Comparison of ENCODE assay signal across 8 cellular contexts in genomic region chr17:58344047-58344790, GRCh38. TPM values are rescaled to one million over a fixed set of nuclear protein-coding genes. Genes with fewer than 3 reads are reported as not detected.
DNase-seq lines count a peak whose midpoint lies in the region; ATAC-seq and TF ChIP-seq lines count a peak whose summit lies in the region.

No MANE protein-coding gene starts in this region.

- H3K27me3 Mint-ChIP-seq in effector memory CD8-positive, alpha-beta T cell = no peaks in the 10 kb centered on the region

- H3K36me3 Mint-ChIP-seq in effector memory CD8-positive, alpha-beta T cell (ENCODE audit: insufficient read depth) = peaks cover 77% of the 10 kb centered on the region

- TF ChIP-seq CTCF in heart left ventricle (IDR thresholded peaks at IDR 0.05) = no peak
- TF ChIP-seq CTCF in right atrium auricular region (IDR thresholded peaks at IDR 0.05) = no peak

- DNase-seq in heart left ventricle (no peak), right atrium auricular region (ENCODE audit: low spot score) (no peak), NCI-H748 (lab: John Stamatoyannopoulos, UW; ENCODE audit: unreplicated experiment) (no peak), SHP77 treated with DMSO at 0.1 percent for 48 hours (lab: John Stamatoyannopoulos, UW) (no peak)
- DNase-seq in activated CD4-positive, CD25-positive, alpha-beta regulatory T cell (lab: John Stamatoyannopoulos, UW) = peak; percentile 51 to 64 (median 59)
- peak; percentile 84 for DNase-seq in effector memory CD8-positive, alpha-beta T cell
- peak; percentile 77 to 89 (median 85) for DNase-seq in stimulated activated CD4-positive, alpha-beta T cell treated with anti-CD3 and anti-CD28 coated beads, TNF-alpha, amount 100 ng/mL, for 24 hours (ENCODE audit: low read depth in 3 of 3)

- H3K27ac ChIP-seq in heart left ventricle = peak overlapping the region in 2 of 12 donors; percentile 2 to 100
- H3K27ac ChIP-seq in right atrium auricular region = no peak overlapping the region

- H3K4me1 ChIP-seq in heart left ventricle (peaks cover 0 to 88% (median 0%) of the 10 kb centered on the region in 12 donors), right atrium auricular region (no peaks in the 10 kb centered on the region)

- peaks cover 58 to 82% of the 10 kb centered on the region in 2 donors for H3K4me1 Mint-ChIP-seq in effector memory CD8-positive, alpha-beta T cell (ENCODE audit: low read depth in 2 of 2)

- H3K27ac Mint-ChIP-seq in effector memory CD8-positive, alpha-beta T cell = peak overlapping the region; percentile 95 to 98

- H3K27me3 ChIP-seq in heart left ventricle = peaks cover 0 to 1% (median 0%) of the 10 kb centered on the region in 9 donors
- no peaks in the 10 kb centered on the region for H3K27me3 ChIP-seq in right atrium auricular region

- peak overlapping the region; percentile 90 to 100 for H3K4me3 Mint-ChIP-seq in effector memory CD8-positive, alpha-beta T cell

- H3K36me3 ChIP-seq in heart left ventricle (peaks cover 3 to 58% (median 51%) of the 10 kb centered on the region in 9 donors), right atrium auricular region (peaks cover 54% of the 10 kb centered on the region)

- H3K9me3 ChIP-seq in heart left ventricle (no peaks in the 10 kb centered on the region), right atrium auricular region (no peaks in the 10 kb centered on the region)

- H3K4me3 ChIP-seq in heart left ventricle = peak overlapping the region in 2 of 12 donors; percentile 10 to 45
- H3K4me3 ChIP-seq in right atrium auricular region = no peak overlapping the region

- WGBS in heart left ventricle, 4 donors = 47 to 69% (median 56%) methylated on average over 7 to 9 of the region's 9 CpGs

- no peaks in the 10 kb centered on the region for H3K9me3 Mint-ChIP-seq in effector memory CD8-positive, alpha-beta T cell

- peak in 3 of 4 donors; percentile 31 to 74 (median 61) for ATAC-seq in heart left ventricle
- ATAC-seq in HG03442 (IDR thresholded peaks at IDR 0.05; ENCODE audit: unreplicated experiment) = peak; percentile 86
- ATAC-seq in effector memory CD8-positive, alpha-beta T cell (replicated peaks) = peak; percentile 86

- TF ChIP-seq POLR2A in heart left ventricle (IDR thresholded peaks at IDR 0.05) = no peak

- intact Hi-C loops in heart left ventricle (cut with DNase I) = no loop called here

RNA-seq across cellular contexts. Expression of gene SUPT4H1, which starts 7.8 kb away (rescaled TPM):
- total RNA-seq in heart left ventricle (10 to 100 TPM; 44.1 to 69.9 (median 58.0) TPM), right atrium auricular region (10 to 100 TPM; 50.0 to 51.4 TPM)
- polyA plus RNA-seq in heart left ventricle = 10 to 100 TPM; 53.9 to 92.7 TPM

RNA-seq across cellular contexts. Expression of gene TSPOAP1, which starts 15.6 kb away (rescaled TPM):
- total RNA-seq in heart left ventricle = 10 to 100 TPM in 6 of 9 donors, 1 to 10 TPM in 3; 5.1 to 23.1 (median 13.3) TPM
- polyA plus RNA-seq in heart left ventricle = 10 to 100 TPM in 1 of 2 donors, 1 to 10 TPM in 1; 1.6 to 19.0 TPM
- total RNA-seq in right atrium auricular region = 1 to 10 TPM; 6.1 to 8.5 TPM

Comparison
In these comparisons a context has a peak if more than half of its experiments do, and no peak if none do; other contexts are left out.
1. DNase-seq: peak in activated CD4-positive, CD25-positive, alpha-beta regulatory T cell (4 of 4), effector memory CD8-positive, alpha-beta T cell (3 of 3) and stimulated activated CD4-positive, alpha-beta T cell treated with anti-CD3 and anti-CD28 coated beads, TNF-alpha, amount 100 ng/mL, for 24 hours (3 of 3); none in heart left ventricle (0 of 5), right atrium auricular region (single experiment), NCI-H748 (single experiment) and SHP77 treated with DMSO at 0.1 percent for 48 hours (single experiment).
2. Peak in every context shown above with its lines, with median percentiles within 50 percentile points of each other: ATAC-seq.